Comparison of ENCODE assay signal across 8 cellular contexts in the genomic region with DNA sequence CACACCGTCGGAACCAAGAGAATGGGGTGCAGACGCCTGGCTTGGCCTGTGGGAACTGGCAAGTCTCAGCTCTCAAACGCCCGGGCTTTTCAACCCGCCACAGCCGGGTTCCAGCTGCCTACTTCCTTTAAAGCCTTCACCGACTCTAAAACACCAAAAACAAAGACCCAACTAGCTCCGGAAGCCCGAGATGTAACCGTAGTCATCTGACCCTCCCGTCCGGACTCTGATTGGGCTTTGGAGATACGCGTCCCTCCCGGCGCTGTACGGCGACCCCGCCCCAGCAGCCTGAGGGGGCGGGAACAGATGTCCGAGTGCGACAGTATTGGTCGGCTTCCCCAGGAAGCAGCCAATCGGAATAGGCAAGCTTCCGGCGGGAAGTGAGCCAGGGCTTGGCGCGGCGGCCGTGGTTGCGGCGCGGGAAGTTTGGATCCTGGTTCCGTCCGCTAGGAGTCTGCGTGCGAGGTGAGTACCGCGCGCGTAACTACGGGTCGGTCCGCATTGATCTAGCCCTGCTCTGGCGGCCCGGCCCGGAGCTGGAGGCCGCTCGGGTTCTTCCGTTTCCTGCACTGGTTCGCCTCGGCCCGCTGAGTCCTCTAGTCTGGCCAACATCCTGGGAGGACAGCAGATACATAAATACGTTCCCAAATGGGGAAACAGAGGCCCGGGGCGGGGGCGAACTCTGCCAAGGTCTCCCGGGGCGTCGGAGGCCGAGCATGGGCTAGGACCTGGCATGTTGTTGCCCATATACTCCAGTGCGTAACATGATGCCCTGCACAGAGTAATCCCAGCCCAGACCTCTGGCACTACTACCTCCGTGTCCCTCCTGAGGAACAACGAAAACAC. TPM values are rescaled to one million over a fixed set of nuclear protein-coding genes. Genes with fewer than 3 reads are reported as not detected.
A peak's percentile ranks its signal among the peaks of the same experiment; 100 is the strongest.
DNase-seq lines count a peak whose midpoint lies in the region; ATAC-seq and TF ChIP-seq lines count a peak whose summit lies in the region.

A gene (plus strand): TSS at position 371 of the 846 bp plus-strand sequence. CDS start 30,047 bp downstream, outside the sequence.

- POLR2A ChIA-PET in activated CD4-positive, alpha-beta T cell treated with anti-CD3 and anti-CD28 coated beads, Interleukin-2, amount 10 ng/mL, durations not matched to agents 7 days and 5 days (lab: Charles Lee) = interaction anchor here (0.6 to 1.3 kb wide), 7 partner anchors 13 to 617 kb away, joined by 3 to 5 read pairs (median 4); no protein-coding TSS in a partner anchor

- H3K36me3 Mint-ChIP-seq in activated CD4-positive, alpha-beta T cell treated with anti-CD3 and anti-CD28 coated beads, Interleukin-2, amount 10 ng/mL, durations not matched to agents 7 days and 5 days (ENCODE audit: low read depth) = peaks cover 14% of the 10 kb centered on the region

- CTCF ChIA-PET in activated CD4-positive, alpha-beta T cell treated with anti-CD3 and anti-CD28 coated beads, Interleukin-2, amount 10 ng/mL, durations not matched to agents 7 days and 5 days (lab: Charles Lee) = interaction anchor here (0.6 to 2.3 kb wide), 22 partner anchors 8 to 235 kb away, joined by 3 to 11 read pairs (median 4); a partner anchor contains a TSS

- H3K4me3 Mint-ChIP-seq in activated CD4-positive, alpha-beta T cell treated with anti-CD3 and anti-CD28 coated beads, Interleukin-2, amount 10 ng/mL, durations not matched to agents 7 days and 5 days = peak within 1 kb of the TSS; percentile 77

- no peaks in the 10 kb centered on the region for H3K27me3 Mint-ChIP-seq in activated CD4-positive, alpha-beta T cell treated with anti-CD3 and anti-CD28 coated beads, Interleukin-2, amount 10 ng/mL, durations not matched to agents 7 days and 5 days

- peak; percentile 96 for DNase-seq in NCI-H69 (lab: John Stamatoyannopoulos, UW)
- peak; percentile 97 for DNase-seq in activated CD4-positive, alpha-beta T cell treated with anti-CD3 and anti-CD28 coated beads, Interleukin-2, amount 10 ng/mL, durations not matched to agents 7 days and 5 days
- DNase-seq in dedifferentiated amniotic fluid mesenchymal stem cell (ENCODE audit: extremely low spot score) = peak; percentile 94
- DNase-seq in left kidney (ENCODE audit: low read depth, low spot score) = peak; percentile 99
- peak; percentile 92 to 93 for DNase-seq in stimulated activated CD4-positive, alpha-beta T cell treated with anti-CD3 and anti-CD28 coated beads, Interleukin-2, amount 100 ng/mL, for 24 hours

- peak within 1 kb of the TSS; percentile 85 for H3K27ac ChIP-seq in C4-2B

- peaks cover 29% of the 10 kb centered on the region for H3K4me1 Mint-ChIP-seq in activated CD4-positive, alpha-beta T cell treated with anti-CD3 and anti-CD28 coated beads, Interleukin-2, amount 10 ng/mL, durations not matched to agents 7 days and 5 days

- peak; percentile 98 for ATAC-seq in GM19328 (IDR thresholded peaks at IDR 0.05; ENCODE audit: unreplicated experiment)
- peak; percentile 99 for ATAC-seq in HG03520 (IDR thresholded peaks at IDR 0.05; ENCODE audit: unreplicated experiment)

- TF ChIP-seq CTCF in C4-2B (conservative IDR thresholded peaks at IDR 0.05) = peak; percentile 58

- H3K9me3 Mint-ChIP-seq in activated CD4-positive, alpha-beta T cell treated with anti-CD3 and anti-CD28 coated beads, Interleukin-2, amount 10 ng/mL, durations not matched to agents 7 days and 5 days = no peaks in the 10 kb centered on the region

- H3K27ac Mint-ChIP-seq in activated CD4-positive, alpha-beta T cell treated with anti-CD3 and anti-CD28 coated beads, Interleukin-2, amount 10 ng/mL, durations not matched to agents 7 days and 5 days = peak within 1 kb of the TSS; percentile 97

RNA-seq across cellular contexts. Expression of the gene that starts here (rescaled TPM):
- 10 to 100 TPM; 50.2 to 57.7 TPM for total RNA-seq in activated CD4-positive, alpha-beta T cell treated with anti-CD3 and anti-CD28 coated beads, Interleukin-2, amount 10 ng/mL, durations not matched to agents 7 days and 5 days

Comparison
In these comparisons a context has a peak if more than half of its experiments do, and no peak if none do; other contexts are left out.
1. Peak in every context shown above with its lines: DNase-seq, ATAC-seq and H3K27ac ChIP-seq.